In genomic region chr10:97738616-97739015, GRCh38 we compare ENCODE assay signal across 13 cellular contexts. TPM values are rescaled to one million over a fixed set of nuclear protein-coding genes. Genes with fewer than 3 reads are reported as not detected.
DNase-seq lines count a peak whose midpoint lies in the region; ATAC-seq and TF ChIP-seq lines count a peak whose summit lies in the region.
"Had no signal": no experiment of that assay in that cellular context is flagged by ENCODE, and none has a peak within 500 bp of the region (broad histone marks: within the 10 kb centered on the region; RNA-seq: fewer than 3 reads in every experiment).

No MANE protein-coding gene starts in this region.

- H3K27me3 ChIP-seq in PC-3 (ENCODE audit: low read length), result no peaks in the 10 kb centered on the region
- H3K27me3 ChIP-seq in endodermal cell (ENCODE audit: control insufficient read depth, insufficient read depth, low read length, poor library complexity, severe bottlenecking), result peaks cover 19% of the 10 kb centered on the region
- H3K27me3 ChIP-seq in osteoblast (ENCODE audit: insufficient read depth, low read length), result no peaks in the 10 kb centered on the region

- no peak overlapping the region for H2AFZ ChIP-seq in PC-3 (ENCODE audit: low read length)
- H2AFZ ChIP-seq in osteoblast (ENCODE audit: low read length), result no peak overlapping the region

- peaks cover 9% of the 10 kb centered on the region for H3K4me1 ChIP-seq in PC-3 (ENCODE audit: insufficient read depth, low read length)
- peaks cover 8% of the 10 kb centered on the region for H3K4me1 ChIP-seq in endodermal cell (ENCODE audit: control insufficient read depth, insufficient read depth, low read length)
- H3K4me1 ChIP-seq in osteoblast (ENCODE audit: insufficient read depth, low read length), result peaks cover 17% of the 10 kb centered on the region

- BruUV-seq in PC-3 (replicated peaks; lab: Mats Ljungman, UMichigan), result no TSS peak

- H3K27ac Mint-ChIP-seq in T-helper 2 cell treated with Interferon-gamma antibody and Interleukin-4, amounts not matched to agents 5 μg/mL and 100 μg/mL, for 36 hours, result peak overlapping the region; percentile 23
- H3K27ac Mint-ChIP-seq in endodermal cell, result peak overlapping the region; percentile 84

- H3K9me3 ChIP-seq in PC-3 (ENCODE audit: low read length) (no peaks in the 10 kb centered on the region), endodermal cell (ENCODE audit: control insufficient read depth, low read length) (peaks cover 8% of the 10 kb centered on the region), osteoblast (ENCODE audit: low read depth, low read length) (no peaks in the 10 kb centered on the region)

- ATAC-seq in PC-3, result no peak

- peaks cover 32% of the 10 kb centered on the region for H3K4me1 Mint-ChIP-seq in T-helper 2 cell treated with Interferon-gamma antibody and Interleukin-4, amounts not matched to agents 5 μg/mL and 100 μg/mL, for 36 hours (ENCODE audit: low read depth)
- peaks cover 20% of the 10 kb centered on the region for H3K4me1 Mint-ChIP-seq in endodermal cell

- H3K9me3 Mint-ChIP-seq in T-helper 2 cell treated with Interferon-gamma antibody and Interleukin-4, amounts not matched to agents 5 μg/mL and 100 μg/mL, for 36 hours, result peaks cover 3% of the 10 kb centered on the region
- H3K9me3 Mint-ChIP-seq in endodermal cell, result peaks cover 12% of the 10 kb centered on the region

- H3K4me3 ChIP-seq in PC-3 (ENCODE audit: low read length), result peak overlapping the region; percentile 83; the same call in 1 of the 2 replicates
- H3K4me3 ChIP-seq in endodermal cell (ENCODE audit: low read length), result peak overlapping the region; percentile 86
- H3K4me3 ChIP-seq in osteoblast (ENCODE audit: insufficient read depth, low read length), result peak overlapping the region; percentile 99

- TF ChIP-seq CTCF in PC-3 (conservative IDR thresholded peaks at IDR 0.05; ENCODE audit: low read depth, low read length) (no peak), endodermal cell (conservative IDR thresholded peaks at IDR 0.05) (no peak), osteoblast (IDR thresholded peaks at IDR 0.05; ENCODE audit: extremely low read depth, low read depth, low read length) (no peak)

- CTCF ChIA-PET in PC-3 (lab: Charles Lee), result no interaction called here

- H3K79me2 ChIP-seq in PC-3 (ENCODE audit: low read length) (peaks cover 45% of the 10 kb centered on the region), osteoblast (ENCODE audit: insufficient read depth, low read length) (peaks cover 58% of the 10 kb centered on the region)

- intact Hi-C loops in PC-3 (cut with micrococcal nuclease), result no loop called here

- H3K4me3 Mint-ChIP-seq in T-helper 2 cell treated with Interferon-gamma antibody and Interleukin-4, amounts not matched to agents 5 μg/mL and 100 μg/mL, for 36 hours, result peak overlapping the region; percentile 96
- peak overlapping the region; percentile 73 for H3K4me3 Mint-ChIP-seq in endodermal cell

- H3K9ac ChIP-seq in PC-3 (ENCODE audit: low read length), result no peak overlapping the region
- no peak overlapping the region for H3K9ac ChIP-seq in endodermal cell (ENCODE audit: extremely low read depth, low read length, poor library complexity, severe bottlenecking)

- H4K20me1 ChIP-seq in PC-3 (ENCODE audit: low read length) (no peaks in the 10 kb centered on the region), osteoblast (ENCODE audit: insufficient read depth, low read length) (peaks cover 29% of the 10 kb centered on the region)

- H3K27ac ChIP-seq in PC-3 (ENCODE audit: low read length) (no peak overlapping the region), endodermal cell (ENCODE audit: low read depth, low read length) (no peak overlapping the region), osteoblast (ENCODE audit: low read depth, low read length) (peak overlapping the region; percentile 93)

- H3F3A ChIP-seq in PC-3 (ENCODE audit: low read length, unreplicated experiment), result no peaks in the 10 kb centered on the region

- H3K4me2 ChIP-seq in PC-3 (ENCODE audit: low read length), result peak overlapping the region; percentile 93
- H3K4me2 ChIP-seq in osteoblast (ENCODE audit: insufficient read depth, low read length), result peak overlapping the region; percentile 98

- peaks cover 2% of the 10 kb centered on the region for H3K27me3 Mint-ChIP-seq in T-helper 2 cell treated with Interferon-gamma antibody and Interleukin-4, amounts not matched to agents 5 μg/mL and 100 μg/mL, for 36 hours (ENCODE audit: low read depth)
- H3K27me3 Mint-ChIP-seq in endodermal cell (ENCODE audit: insufficient read depth), result peaks cover 31% of the 10 kb centered on the region

- H3K36me3 ChIP-seq in PC-3 (ENCODE audit: low read depth, low read length), result peaks cover 6% of the 10 kb centered on the region; the same call in 1 of the 2 replicates
- peaks cover 33% of the 10 kb centered on the region for H3K36me3 ChIP-seq in endodermal cell (ENCODE audit: control insufficient read depth, insufficient read depth, low read length)
- H3K36me3 ChIP-seq in osteoblast (ENCODE audit: insufficient read depth, low read length), result peaks cover 37% of the 10 kb centered on the region

- no peak for DNase-seq in T-helper 2 cell treated with Interferon-gamma antibody and Interleukin-4, amounts not matched to agents 5 μg/mL and 100 μg/mL, for 36 hours (ENCODE audit: low spot score)
- DNase-seq in T-helper 2 cell (no peak), PC-3 (no peak), endodermal cell (no peak), osteoblast (ENCODE audit: insufficient read length, low spot score, missing footprints) (peak; percentile 55), retina (no peak)
- no peak for DNase-seq in activated effector memory CD4-positive, alpha-beta T cell treated with Interleukin-2 at 50 U/mL for 16 hours
- no peak for DNase-seq in activated effector memory CD4-positive, alpha-beta T cell treated with anti-CD3 and anti-CD28 coated beads, Interleukin-2, amount 50 U/mL, for 16 hours
- DNase-seq: activated naive CD4-positive, alpha-beta T cell; H7; NCI-H1436 treated with DMSO at 0.1 percent for 48 hours; T1000 had no signal

- H3K9me2 ChIP-seq in PC-3 (replicated peaks; ENCODE audit: low read length), result no peaks in the 10 kb centered on the region

- POLR2A ChIA-PET in PC-3 (lab: Charles Lee; ENCODE audit: unreplicated experiment), result no interaction called here

- 89 to 91% methylated on average over 3 to 4 of the region's 4 CpGs for whole genome bisulfite sequencing in endodermal cell (ENCODE audit: insufficient coverage in 1 of 2, insufficient read length in 1 of 2), 2 experiments

- peaks cover 36% of the 10 kb centered on the region for H3K36me3 Mint-ChIP-seq in T-helper 2 cell treated with Interferon-gamma antibody and Interleukin-4, amounts not matched to agents 5 μg/mL and 100 μg/mL, for 36 hours (ENCODE audit: low read depth)
- peaks cover 32% of the 10 kb centered on the region for H3K36me3 Mint-ChIP-seq in endodermal cell (ENCODE audit: low read depth)

RNA-seq across cellular contexts. Expression of gene ZFYVE27, which starts 1.7 kb away (rescaled TPM):
- total RNA-seq in PC-3 (2014; rRNA removed) (13.1 and 15.0 TPM in 2 replicates), endodermal cell (10 to 100 TPM; 33.5 to 36.3 TPM), osteoblast (16.5 and 19.9 TPM in 2 replicates)
- polyA plus RNA-seq in endodermal cell (2013, experiment 1 of 2), result 22.3 TPM
- polyA plus RNA-seq in endodermal cell (2013, experiment 2 of 2), result 17.6 TPM

RNA-seq across cellular contexts. Expression of gene MARVELD1, which starts 25.1 kb away (rescaled TPM):
- total RNA-seq in PC-3 (2014; rRNA removed) (17.6 and 25.5 TPM in 2 replicates), endodermal cell (10 to 100 TPM; 44.3 to 47.9 TPM), osteoblast (56.6 and 57.5 TPM in 2 replicates)
- 33.1 TPM for polyA plus RNA-seq in endodermal cell (2013, experiment 1 of 2)
- polyA plus RNA-seq in endodermal cell (2013, experiment 2 of 2), result 31.4 TPM

RNA-seq across cellular contexts. Expression of gene SFRP5, which starts 33.2 kb away (rescaled TPM):
- total RNA-seq in PC-3 (2014; rRNA removed) (not detected in 2 replicates), endodermal cell (1 to 10 TPM; 1.8 to 2.3 TPM), osteoblast (not detected in 2 replicates)
- polyA plus RNA-seq in endodermal cell (2013, experiment 1 of 2), result 1.2 TPM
- 0.95 TPM for polyA plus RNA-seq in endodermal cell (2013, experiment 2 of 2)
- total RNA-seq: A172 had no signal

RNA-seq across cellular contexts. Expression of gene AVPI1, which starts 51.6 kb away (rescaled TPM):
- 40.7 and 44.5 TPM in 2 replicates for total RNA-seq in PC-3 (2014; rRNA removed)
- total RNA-seq in endodermal cell, result 1 to 10 TPM; 3.9 to 4.3 TPM
- polyA plus RNA-seq in endodermal cell (2013, experiment 1 of 2), result 2.7 TPM
- polyA plus RNA-seq in endodermal cell (2013, experiment 2 of 2), result 2.7 TPM
- 101 and 105 TPM in 2 replicates for total RNA-seq in osteoblast
